15 cellular contexts compared by ENCODE assay signal in the genomic region with DNA sequence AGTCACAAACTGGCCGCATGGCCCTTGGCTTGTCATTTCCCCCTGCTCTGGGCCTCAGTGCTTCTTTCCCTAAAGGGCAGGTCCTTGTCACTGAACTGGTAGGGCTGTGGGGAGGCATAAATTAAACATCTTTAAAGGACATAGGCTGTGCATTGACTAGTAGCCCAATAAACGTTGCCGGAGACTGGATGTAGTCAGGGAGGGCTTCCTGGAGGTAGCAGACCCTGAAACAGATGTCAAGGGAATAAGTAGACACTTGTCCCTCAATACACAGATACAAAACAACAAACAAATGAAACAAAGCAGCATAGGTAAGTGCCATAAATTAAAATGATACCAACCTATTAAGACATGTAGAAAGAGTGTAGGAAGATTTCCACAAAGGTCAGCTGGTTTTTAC.
DNase-seq lines count a peak whose midpoint lies in the region; TF ChIP-seq lines count a peak whose summit lies in the region.
"Had no signal": no experiment of that assay in that cellular context is flagged by ENCODE, and none has a peak within 500 bp of the region (broad histone marks: within the 10 kb centered on the region; RNA-seq: fewer than 3 reads in every experiment).

No MANE protein-coding gene starts in this region.

- H3K9me3 Mint-ChIP-seq in glutamatergic neuron (ENCODE audit: unreplicated experiment) (peaks cover 23% of the 10 kb centered on the region), CD14-positive monocyte (no peaks in the 10 kb centered on the region)
- H3K9me3 Mint-ChIP-seq: CD8-positive, alpha-beta T cell; HFFc6 had no signal

- H3K9me2 ChIP-seq in DOHH2 (replicated peaks; ENCODE audit: control insufficient read depth, low read length): no peaks in the 10 kb centered on the region

- peak overlapping the region; percentile 94 for H3K4me2 ChIP-seq in BLaER1
- H3K4me2 ChIP-seq in DOHH2 (ENCODE audit: low read length): peak overlapping the region; percentile 25; the same call in 1 of the 2 replicates

- H3K4me1 ChIP-seq in BLaER1 (peaks cover 100% of the 10 kb centered on the region), DOHH2 (ENCODE audit: control insufficient read depth, low read length) (peaks cover 99% of the 10 kb centered on the region)
- H3K4me1 ChIP-seq: Caco-2, HAP-1 had no signal

- no peaks in the 10 kb centered on the region for H3K9me3 ChIP-seq in BLaER1
- H3K9me3 ChIP-seq in DOHH2 (ENCODE audit: control insufficient read depth, insufficient read depth, low read length): no peaks in the 10 kb centered on the region
- H3K9me3 ChIP-seq: Caco-2, HAP-1 had no signal

- H3K27ac ChIP-seq in BLaER1: peak overlapping the region; percentile 69; the same call in 1 of the 2 replicates
- H3K27ac ChIP-seq in DOHH2 (ENCODE audit: low read depth, low read length): peak overlapping the region; percentile 98

- no peak overlapping the region for H3K4me3 ChIP-seq in BLaER1
- H3K4me3 ChIP-seq in DOHH2 (ENCODE audit: low read length): no peak overlapping the region
- H3K4me3 ChIP-seq: HAP-1 had no signal

- peaks cover 53% of the 10 kb centered on the region for H3K4me1 Mint-ChIP-seq in glutamatergic neuron (ENCODE audit: low read depth, unreplicated experiment)
- H3K4me1 Mint-ChIP-seq in CD14-positive monocyte: no peaks in the 10 kb centered on the region
- H3K4me1 Mint-ChIP-seq: CD4-positive, CD25-positive, alpha-beta regulatory T cell had no signal

- intact Hi-C loops in CD14-positive monocyte (cut with micrococcal nuclease): no loop called here

- DNase-seq in glutamatergic neuron (no peak), CD14-positive monocyte (ENCODE audit: low spot score) (no peak), NCI-H1417 (lab: John Stamatoyannopoulos, UW) (no peak), EL (no peak)
- DNase-seq: Caco-2; CD4-positive, CD25-positive, alpha-beta regulatory T cell; CD8-positive, alpha-beta T cell; DMS 273 treated with DMSO at 0.1 percent for 48 hours; DMS79; GOT3; HFFc6 had no signal

- peaks cover 32% of the 10 kb centered on the region for H3F3A ChIP-seq in DOHH2 (ENCODE audit: control insufficient read depth, insufficient read depth)

- H3K27me3 ChIP-seq in BLaER1: peaks cover 16% of the 10 kb centered on the region
- no peaks in the 10 kb centered on the region for H3K27me3 ChIP-seq in DOHH2 (ENCODE audit: control insufficient read depth, low read length)

- TF ChIP-seq CTCF in DOHH2 (IDR thresholded peaks at IDR 0.05; ENCODE audit: low read depth, low read length, poor library complexity, severe bottlenecking) (no peak), glutamatergic neuron (IDR thresholded peaks at IDR 0.05; ENCODE audit: partially characterized antibody, unreplicated experiment) (no peak), CD14-positive monocyte (IDR thresholded peaks at IDR 0.05) (no peak)

- H3K4me3 Mint-ChIP-seq in glutamatergic neuron (ENCODE audit: unreplicated experiment) (no peak overlapping the region), CD14-positive monocyte (no peak overlapping the region)
- H3K4me3 Mint-ChIP-seq: B cell; CD4-positive, CD25-positive, alpha-beta regulatory T cell; CD8-positive, alpha-beta T cell; HFFc6 had no signal

- H4K20me1 ChIP-seq in BLaER1 (peaks cover 19% of the 10 kb centered on the region; the same call in 1 of the 2 replicates), DOHH2 (ENCODE audit: control insufficient read depth, insufficient read depth, low read depth, low read length) (no peaks in the 10 kb centered on the region)

- peaks cover 22% of the 10 kb centered on the region for H3K27me3 Mint-ChIP-seq in glutamatergic neuron (ENCODE audit: unreplicated experiment)
- H3K27me3 Mint-ChIP-seq in CD14-positive monocyte (ENCODE audit: low read depth in 3 of 3): peaks cover 21 to 33% (median 32%) of the 10 kb centered on the region in 3 donors

- H3K27ac Mint-ChIP-seq in glutamatergic neuron (ENCODE audit: unreplicated experiment) (peak overlapping the region; percentile 62), CD14-positive monocyte (peak overlapping the region in 1 of 7 donors; percentile 54)
- H3K27ac Mint-ChIP-seq: B cell; CD4-positive, CD25-positive, alpha-beta regulatory T cell; CD8-positive, alpha-beta T cell; HFFc6 had no signal

- H3K9ac ChIP-seq in BLaER1: no peak overlapping the region; the same call in 1 of the 2 replicates

- H3K36me3 ChIP-seq in BLaER1 (no peaks in the 10 kb centered on the region), DOHH2 (ENCODE audit: control insufficient read depth, low read length) (no peaks in the 10 kb centered on the region)
- H3K36me3 ChIP-seq: HAP-1 had no signal

- H3K79me2 ChIP-seq in DOHH2 (ENCODE audit: control insufficient read depth, low read length): no peaks in the 10 kb centered on the region; the same call in 1 of the 2 replicates

- H3K36me3 Mint-ChIP-seq in glutamatergic neuron (ENCODE audit: unreplicated experiment) (no peaks in the 10 kb centered on the region), CD14-positive monocyte (no peaks in the 10 kb centered on the region)
- H3K36me3 Mint-ChIP-seq: CD4-positive, CD25-positive, alpha-beta regulatory T cell; CD8-positive, alpha-beta T cell had no signal
